ENCODE assay signal across 8 cellular contexts in the genomic region with DNA sequence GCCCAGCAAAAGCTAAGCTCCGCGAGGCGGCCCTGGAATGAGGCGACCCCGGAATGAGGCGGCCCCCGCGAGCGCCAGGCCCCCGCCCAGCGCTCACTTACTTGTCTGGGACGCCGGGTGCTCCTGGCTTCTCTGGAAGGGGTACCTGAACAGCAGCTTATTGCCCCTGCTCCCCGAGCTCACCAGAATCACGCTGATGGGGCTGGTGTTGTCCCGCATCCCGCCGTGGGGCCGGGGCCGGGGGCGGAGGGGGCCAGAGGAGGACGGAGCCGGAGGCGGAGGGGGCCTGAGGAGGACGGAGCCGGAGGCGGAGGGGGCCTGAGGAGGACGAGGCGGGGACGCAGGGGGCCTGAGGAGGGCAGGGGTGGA. TPM values are rescaled to one million over a fixed set of nuclear protein-coding genes. Genes with fewer than 3 reads are reported as not detected.
DNase-seq lines count a peak whose midpoint lies in the region; ATAC-seq and TF ChIP-seq lines count a peak whose summit lies in the region.

No MANE protein-coding gene starts in this region.

- H3K36me3 ChIP-seq in mesendoderm (ENCODE audit: control insufficient read depth, insufficient read depth, low read length): no peaks in the 10 kb centered on the region

- H3K56ac ChIP-seq in mesendoderm (ENCODE audit: low read length): peak overlapping the region; percentile 85

- intact Hi-C loops in dorsolateral prefrontal cortex (cut with DNase I): loop anchor here in 1 of 2 donors (2.0 kb wide), 1 partner anchor 43 kb away; a partner anchor contains a TSS

- H3K79me2 ChIP-seq in mesendoderm (ENCODE audit: control insufficient read depth, insufficient read depth, low read length): no peaks in the 10 kb centered on the region

- peak overlapping the region; percentile 77 for H3K9ac ChIP-seq in mesendoderm (ENCODE audit: low read length)

- no peaks in the 10 kb centered on the region for H3K4me1 ChIP-seq in mesendoderm (ENCODE audit: control insufficient read depth, low read depth, low read length)

- DNase-seq in DMS 273 (lab: John Stamatoyannopoulos, UW; ENCODE audit: unreplicated experiment) (peak; percentile 59), DMS 273 treated with DMSO at 0.1 percent for 48 hours (lab: John Stamatoyannopoulos, UW) (no peak), dorsolateral prefrontal cortex (peak in 2 of 10 donors; percentile 47 to 58), mesendoderm (peak; percentile 36), substantia nigra (lab: John Stamatoyannopoulos, UW) (peak in 9 of 49 donors; percentile 5 to 48 (median 18))

- peak overlapping the region; percentile 96 for H3K18ac ChIP-seq in mesendoderm (ENCODE audit: low read length)

- H3K4me2 ChIP-seq in mesendoderm (ENCODE audit: low read length): peak overlapping the region; percentile 56

- no peak overlapping the region for H3K23ac ChIP-seq in mesendoderm (ENCODE audit: low read length)

- H3K27me3 ChIP-seq in dorsolateral prefrontal cortex (no peaks in the 10 kb centered on the region), mesendoderm (ENCODE audit: insufficient read depth, low read length, poor library complexity) (no peaks in the 10 kb centered on the region)

- H4K5ac ChIP-seq in mesendoderm (ENCODE audit: low read length): no peak overlapping the region

- no peak for TF ChIP-seq CTCF in dorsolateral prefrontal cortex (IDR thresholded peaks at IDR 0.05 in 54 of 56, conservative IDR thresholded peaks at IDR 0.05 in 2 of 56; ENCODE audit: low read depth in 1 of 56, partially characterized antibody in 56 of 56)

- peaks cover 1% of the 10 kb centered on the region for H3K79me1 ChIP-seq in mesendoderm (ENCODE audit: low read length)

- H4K8ac ChIP-seq in mesendoderm (ENCODE audit: low read depth, low read length): peak overlapping the region; percentile 65

- H2AK5ac ChIP-seq in mesendoderm (ENCODE audit: low read length): no peak overlapping the region

- WGBS in mesendoderm (ENCODE audit: extremely low coverage, insufficient coverage, low lambda C conversion rate): no CpG with 5 or more reads among the region's 30 CpGs

- peak overlapping the region; percentile 96 for H2BK120ac ChIP-seq in mesendoderm (ENCODE audit: low read depth, low read length)

- peak overlapping the region; percentile 56 to 95 (median 80) for H3K4me3 ChIP-seq in dorsolateral prefrontal cortex
- H3K4me3 ChIP-seq in mesendoderm (ENCODE audit: low read length): peak overlapping the region; percentile 49

- no peak overlapping the region for H2BK5ac ChIP-seq in mesendoderm (ENCODE audit: low read length)

- H3K4ac ChIP-seq in mesendoderm (ENCODE audit: low read depth, low read length): peak overlapping the region; percentile 73

- peak; percentile 12 to 14 for ATAC-seq in activated CD4-positive, CD25-positive, alpha-beta regulatory T cell treated with anti-CD3 and anti-CD28 coated beads, Interleukin-2, amount 50 U/mL, for 24 hours
- ATAC-seq in GM21390 (IDR thresholded peaks at IDR 0.05; ENCODE audit: unreplicated experiment): no peak
- no peak for ATAC-seq in HG02571 (IDR thresholded peaks at IDR 0.05; ENCODE audit: unreplicated experiment)

- no peak overlapping the region for H2BK15ac ChIP-seq in mesendoderm (replicated peaks; ENCODE audit: low read depth)

- H3K27ac ChIP-seq in dorsolateral prefrontal cortex (peak overlapping the region in 21 of 59 donors; percentile 2 to 83 (median 34)), mesendoderm (ENCODE audit: low read depth, low read length) (peak overlapping the region; percentile 78), substantia nigra (ENCODE audit: low read depth, low read length, poor library complexity, severe bottlenecking) (peak overlapping the region; percentile 63)

RNA-seq across cellular contexts. Expression of a gene that starts 0.4 kb away (rescaled TPM):
- total RNA-seq in dorsolateral prefrontal cortex: 10 to 100 TPM; 32.5 to 94.6 (median 56.8) TPM
- polyA plus RNA-seq in mesendoderm (2013, experiment 1 of 2): 23.1 TPM
- 22.9 TPM for polyA plus RNA-seq in mesendoderm (2013, experiment 2 of 2)

RNA-seq across cellular contexts. Expression of a gene that starts 14.4 kb away (rescaled TPM):
- 1 to 10 TPM in 1 of 120 experiments, under 1 TPM in 9, not detected in 110; 0.60 to 1.2 (median 0.74) TPM for total RNA-seq in dorsolateral prefrontal cortex
- not detected for polyA plus RNA-seq in mesendoderm (2013, experiment 1 of 2)
- polyA plus RNA-seq in mesendoderm (2013, experiment 2 of 2): not detected

RNA-seq across cellular contexts. Expression of a gene that starts 27.7 kb away (rescaled TPM):
- 1 to 10 TPM in 15 of 120 experiments, not detected in 105; 1.1 to 2.5 (median 1.4) TPM for total RNA-seq in dorsolateral prefrontal cortex
- polyA plus RNA-seq in mesendoderm (2013, experiment 1 of 2): not detected
- polyA plus RNA-seq in mesendoderm (2013, experiment 2 of 2): not detected

RNA-seq across cellular contexts. Expression of a gene that starts 34.6 kb away (rescaled TPM):
- total RNA-seq in dorsolateral prefrontal cortex: 1,000 to 10,000 TPM in 3 of 120 experiments, 100 to 1,000 TPM in 80, 10 to 100 TPM in 36, not detected in 1; 13.5 to 1,749 (median 153) TPM
- 0.93 TPM for polyA plus RNA-seq in mesendoderm (2013, experiment 1 of 2)
- 1.5 TPM for polyA plus RNA-seq in mesendoderm (2013, experiment 2 of 2)

RNA-seq across cellular contexts. Expression of a gene that starts 38.4 kb away (rescaled TPM):
- 1,000 to 10,000 TPM in 5 of 120 experiments, 100 to 1,000 TPM in 88, 10 to 100 TPM in 27; 16.7 to 2,013 (median 162) TPM for total RNA-seq in dorsolateral prefrontal cortex
- polyA plus RNA-seq in mesendoderm (2013, experiment 1 of 2): 4.4 TPM
- 3.1 TPM for polyA plus RNA-seq in mesendoderm (2013, experiment 2 of 2)

Comparison
In these comparisons a context has a peak if more than half of its experiments do, and no peak if none do; other contexts are left out.
1. ATAC-seq: peak in activated CD4-positive, CD25-positive, alpha-beta regulatory T cell treated with anti-CD3 and anti-CD28 coated beads, Interleukin-2, amount 50 U/mL, for 24 hours (2 of 2); none in GM21390 (single experiment) and HG02571 (single experiment).